In the genomic region with DNA sequence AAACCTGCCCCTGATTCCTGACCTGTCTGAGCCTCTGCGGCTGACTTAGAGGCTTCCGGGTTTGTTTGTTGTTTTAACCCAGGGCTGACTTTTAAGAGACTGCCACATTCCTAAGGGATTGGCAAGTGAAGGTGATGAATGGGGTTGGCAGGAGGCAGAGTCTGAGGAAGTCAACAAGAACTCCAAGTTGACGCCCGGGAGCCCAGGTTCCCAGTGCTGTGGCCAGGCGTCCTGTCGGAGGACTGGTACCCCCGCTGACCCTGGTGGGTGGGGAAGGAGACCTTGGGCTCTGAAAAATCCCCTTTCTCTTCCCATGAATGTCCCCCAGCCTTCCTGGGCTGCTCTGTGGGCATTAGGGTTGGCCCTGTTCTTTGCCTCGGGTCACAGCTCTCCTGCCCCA, we compare ENCODE assay signal across 12 cellular contexts. TPM values are rescaled to one million over a fixed set of nuclear protein-coding genes. Genes with fewer than 3 reads are reported as not detected.
DNase-seq lines count a peak whose midpoint lies in the region; ATAC-seq and TF ChIP-seq lines count a peak whose summit lies in the region.
"Had no signal": no experiment of that assay in that cellular context is flagged by ENCODE, and none has a peak within 500 bp of the region (broad histone marks: within the 10 kb centered on the region; RNA-seq: fewer than 3 reads in every experiment).

No MANE protein-coding gene starts in this region.

- TF ChIP-seq CTCF in PC-9 (conservative IDR thresholded peaks at IDR 0.05) = no peak
- TF ChIP-seq CTCF in ovary (IDR thresholded peaks at IDR 0.05) = no peak

- TF ChIP-seq POLR2A in ovary (IDR thresholded peaks at IDR 0.05) = no peak

- peak overlapping the region; percentile 89 for H3K27ac ChIP-seq in PC-9
- peak overlapping the region in 1 of 2 donors; percentile 41 for H3K27ac ChIP-seq in ovary
- H3K27ac ChIP-seq in Karpas-422 (ENCODE audit: low read length) = no peak overlapping the region

- CTCF ChIA-PET in PC-9 (lab: Charles Lee) = interaction anchor here (0.7 to 0.9 kb wide), 2 partner anchors 143 to 201 kb away, joined by 3 to 5 read pairs; partner anchors contain the start of gene AHCYL1

- no peaks in the 10 kb centered on the region for H3K79me2 ChIP-seq in PC-9 (ENCODE audit: low read depth)
- H3K79me2 ChIP-seq in Karpas-422 (ENCODE audit: low read length) = no peaks in the 10 kb centered on the region

- H4K20me1 ChIP-seq in PC-9 (ENCODE audit: insufficient read depth) (no peaks in the 10 kb centered on the region), Karpas-422 (ENCODE audit: insufficient read depth, low read depth, low read length) (no peaks in the 10 kb centered on the region)

- WGBS in ovary, 3 donors = 50 to 57% (median 51%) methylated on average over 8 of the region's 8 CpGs

- H3F3A ChIP-seq in PC-9 (ENCODE audit: insufficient read depth, low read depth) = peaks cover 34% of the 10 kb centered on the region

- peak overlapping the region; percentile 55 for H2AFZ ChIP-seq in PC-9
- H2AFZ ChIP-seq in Karpas-422 (ENCODE audit: low read length) = no peak overlapping the region

- H3K36me3 ChIP-seq in PC-9 (ENCODE audit: low read depth) = no peaks in the 10 kb centered on the region
- no peaks in the 10 kb centered on the region for H3K36me3 ChIP-seq in ovary
- no peaks in the 10 kb centered on the region for H3K36me3 ChIP-seq in Karpas-422 (ENCODE audit: insufficient read depth, low read length)
- no peaks in the 10 kb centered on the region for H3K36me3 ChIP-seq in HAP-1 (replicated peaks)

- POLR2A ChIA-PET in PC-9 (lab: Charles Lee; ENCODE audit: unreplicated experiment) = interaction anchor here (0.6 kb wide), 1 partner anchor 236 kb away, joined by 3 read pairs; no protein-coding TSS in a partner anchor

- intact Hi-C loops in PC-9 (cut with micrococcal nuclease; ENCODE audit: unreplicated experiment) = loop anchor here (2.0 kb wide), 1 partner anchor 39 kb away; no protein-coding TSS in a partner anchor
- intact Hi-C loops in ovary (cut with DNase I) = no loop called here

- ATAC-seq in esophagus mucosa = peak; percentile 81
- no peak for ATAC-seq in HG02938 (IDR thresholded peaks at IDR 0.05; ENCODE audit: unreplicated experiment)
- ATAC-seq in HG02884 (IDR thresholded peaks at IDR 0.05; ENCODE audit: unreplicated experiment) = no peak

- peaks cover 76% of the 10 kb centered on the region for H3K4me1 ChIP-seq in PC-9 (replicated peaks; ENCODE audit: insufficient read depth)
- peaks cover 12% of the 10 kb centered on the region for H3K4me1 ChIP-seq in ovary (ENCODE audit: insufficient read depth)
- no peaks in the 10 kb centered on the region for H3K4me1 ChIP-seq in Karpas-422 (ENCODE audit: low read length)
- H3K4me1 ChIP-seq in HAP-1 = no peaks in the 10 kb centered on the region

- H3K9me3 ChIP-seq in PC-9 (ENCODE audit: insufficient read depth, low read depth) (peaks cover 9% of the 10 kb centered on the region; the same call in 1 of the 2 replicates), ovary (no peaks in the 10 kb centered on the region), Karpas-422 (ENCODE audit: low read length) (no peaks in the 10 kb centered on the region), HAP-1 (0 out of 2 replicates have a peak, but pooled peaks cover 3% of the 10 kb centered on the region)

- H3K27me3 ChIP-seq in PC-9 (ENCODE audit: insufficient read depth, low read depth) = no peaks in the 10 kb centered on the region
- H3K27me3 ChIP-seq in ovary = no peaks in the 10 kb centered on the region
- H3K27me3 ChIP-seq in Karpas-422 (ENCODE audit: low read length) = no peaks in the 10 kb centered on the region
- no peaks in the 10 kb centered on the region for H3K27me3 ChIP-seq in HAP-1 (ENCODE audit: low read depth)

- no peaks in the 10 kb centered on the region for H3K9me2 ChIP-seq in PC-9 (ENCODE audit: insufficient read depth)
- no peaks in the 10 kb centered on the region for H3K9me2 ChIP-seq in Karpas-422 (replicated peaks; ENCODE audit: insufficient read depth, low read length)

- TF ChIP-seq EP300 in ovary (IDR thresholded peaks at IDR 0.05) = no peak

- DNase-seq in Caki2 (ENCODE audit: low read depth) (peak; percentile 81), PC-9 (peak; percentile 77 to 99), ovary (peak in 3 of 5 donors; percentile 15 to 35 (median 17)), Karpas-422 (no peak), HAP-1 (ENCODE audit: low spot score in 2 of 2) (no peak)
- DNase-seq: activated naive CD4-positive, alpha-beta T cell; stimulated activated CD4-positive, alpha-beta T cell treated with anti-CD3 and anti-CD28 coated beads, Interleukin-4, amount 100 ng/mL, for 4 hours had no signal

- in situ Hi-C loops in Caki2 (cut with HindIII; ENCODE audit: low pct_unique_long_range_greater_than_20kb, low sequenced_read_pairs) (no loop called here), HAP-1 (cut with MboI; ENCODE audit: low sequenced_read_pairs) (no loop called here)

- no TSS peak for BruUV-seq in PC-9 (replicated peaks; lab: Mats Ljungman, UMichigan)

- H3K9ac ChIP-seq in Karpas-422 (ENCODE audit: low read length) = no peak overlapping the region

- H3K4me3 ChIP-seq in PC-9 (peak overlapping the region; percentile 12; the same call in 1 of the 2 replicates), ovary (no peak overlapping the region), Karpas-422 (ENCODE audit: low read length) (no peak overlapping the region), HAP-1 (no peak overlapping the region)

- H3K4me2 ChIP-seq in PC-9 = peak overlapping the region; percentile 63
- H3K4me2 ChIP-seq in Karpas-422 (ENCODE audit: low read depth, low read length, poor library complexity, severe bottlenecking) = no peak overlapping the region

RNA-seq across cellular contexts. Expression of gene EPS8L3, which starts 19.7 kb away (rescaled TPM):
- total RNA-seq in Caki2 (2014; rRNA removed; shearing (Covaris generic); ENCODE audit: low replicate concordance) = not detected in 2 replicates
- 0.68 and 1.2 TPM in 2 replicates for total RNA-seq in PC-9 (2021)
- not detected for total RNA-seq in esophagus mucosa
- 1 to 10 TPM in 1 of 7 donors, under 1 TPM in 5, not detected in 1; 0.23 to 1.9 (median 0.56) TPM for total RNA-seq in ovary
- polyA plus RNA-seq in ovary = under 1 TPM in 1 of 2 donors, not detected in 1; 0.05 TPM
- total RNA-seq in Karpas-422 (2014; rRNA removed; shearing (Covaris generic); ENCODE audit: low replicate concordance) = not detected in 2 replicates
- total RNA-seq: SK-MEL-5 had no signal
- polyA plus RNA-seq: IgD-negative memory B cell had no signal

RNA-seq across cellular contexts. Expression of gene GSTM3, which starts 42.6 kb away (rescaled TPM):
- 90.4 and 119 TPM in 2 replicates for total RNA-seq in Caki2 (2014; rRNA removed; shearing (Covaris generic); ENCODE audit: low replicate concordance)
- total RNA-seq in PC-9 (2021) = 101 and 110 TPM in 2 replicates
- total RNA-seq in esophagus mucosa = 19.4 TPM
- total RNA-seq in ovary = 100 to 1,000 TPM in 5 of 7 donors, 10 to 100 TPM in 2; 75.8 to 278 (median 135) TPM
- polyA plus RNA-seq in ovary = 100 to 1,000 TPM; 229 to 234 TPM
- total RNA-seq in Karpas-422 (2014; rRNA removed; shearing (Covaris generic); ENCODE audit: low replicate concordance) = not detected in 2 replicates

Comparison
In these comparisons a context has a peak if more than half of its experiments do, and no peak if none do; other contexts are left out.
1. DNase-seq: peak in Caki2 (single experiment), PC-9 (2 of 2) and ovary (3 of 5); none in Karpas-422 (single experiment) and HAP-1 (0 of 2).
2. RNA of gene GSTM3, which starts 42.6 kb away (total RNA-seq): 75.8 to 278 TPM in ovary, 90.4 to 119 TPM in Caki2, 101 to 110 TPM in PC-9 and 19.4 TPM in esophagus mucosa (single experiment); not detected in Karpas-422; every median in the first group is over 10 times any median in the second.